Comparison of ENCODE assay signal across 2 cellular contexts in the genomic region with DNA sequence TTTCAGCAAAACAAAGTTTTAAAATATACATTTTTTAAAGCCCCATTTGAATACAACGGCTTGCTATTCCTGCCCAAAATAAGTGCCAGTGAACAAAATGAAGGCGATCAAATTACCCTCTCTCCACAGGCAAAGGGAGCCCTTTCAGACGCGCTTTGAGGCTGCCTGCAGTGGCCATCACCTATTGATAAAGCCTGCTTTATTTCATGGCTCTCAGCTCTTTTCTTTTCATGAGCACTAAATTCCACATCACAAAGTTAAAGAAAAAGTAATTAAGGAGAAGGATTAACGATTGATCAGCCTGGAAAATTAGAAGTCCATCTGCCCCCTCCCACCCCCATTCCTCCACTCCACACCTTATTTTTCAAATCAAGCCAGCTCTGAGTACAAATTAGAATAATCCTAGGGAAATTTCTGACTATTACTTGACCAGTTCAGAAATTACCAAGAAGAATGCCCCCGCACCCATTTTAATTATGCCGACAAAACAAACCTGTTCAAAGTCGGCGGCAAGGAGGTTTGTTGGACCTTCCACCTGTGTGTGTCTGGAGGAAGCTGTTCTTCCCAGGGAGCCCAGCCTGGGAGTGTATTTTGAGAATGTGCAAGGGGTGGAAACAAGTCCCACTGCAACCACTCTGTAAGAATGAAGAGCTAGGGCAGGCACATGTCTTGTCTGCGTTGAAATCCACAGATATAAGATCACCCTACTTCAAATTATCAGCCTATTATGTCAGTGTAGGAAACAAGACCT.
TF ChIP-seq lines count a peak whose summit lies in the region.

No MANE protein-coding gene starts in this region.

TF ChIP-seq in GM23338, 12 proteins besides CTCF, POLR2A, EP300 and RAD21 (continued from another document):
- TF ChIP-seq POLR2AphosphoS5 (IDR thresholded peaks at IDR 0.05; ENCODE audit: low read depth) (no peak), EZH2 (IDR thresholded peaks at IDR 0.05; ENCODE audit: low read depth, unreplicated experiment) (no peak), CREB1 (CRISPR knock-in tag; IDR thresholded peaks at IDR 0.05; ENCODE audit: low read depth) (no peak), STAT1 (IDR thresholded peaks at IDR 0.05; ENCODE audit: unreplicated experiment) (no peak)
- TF ChIP-seq, protein P1, sequence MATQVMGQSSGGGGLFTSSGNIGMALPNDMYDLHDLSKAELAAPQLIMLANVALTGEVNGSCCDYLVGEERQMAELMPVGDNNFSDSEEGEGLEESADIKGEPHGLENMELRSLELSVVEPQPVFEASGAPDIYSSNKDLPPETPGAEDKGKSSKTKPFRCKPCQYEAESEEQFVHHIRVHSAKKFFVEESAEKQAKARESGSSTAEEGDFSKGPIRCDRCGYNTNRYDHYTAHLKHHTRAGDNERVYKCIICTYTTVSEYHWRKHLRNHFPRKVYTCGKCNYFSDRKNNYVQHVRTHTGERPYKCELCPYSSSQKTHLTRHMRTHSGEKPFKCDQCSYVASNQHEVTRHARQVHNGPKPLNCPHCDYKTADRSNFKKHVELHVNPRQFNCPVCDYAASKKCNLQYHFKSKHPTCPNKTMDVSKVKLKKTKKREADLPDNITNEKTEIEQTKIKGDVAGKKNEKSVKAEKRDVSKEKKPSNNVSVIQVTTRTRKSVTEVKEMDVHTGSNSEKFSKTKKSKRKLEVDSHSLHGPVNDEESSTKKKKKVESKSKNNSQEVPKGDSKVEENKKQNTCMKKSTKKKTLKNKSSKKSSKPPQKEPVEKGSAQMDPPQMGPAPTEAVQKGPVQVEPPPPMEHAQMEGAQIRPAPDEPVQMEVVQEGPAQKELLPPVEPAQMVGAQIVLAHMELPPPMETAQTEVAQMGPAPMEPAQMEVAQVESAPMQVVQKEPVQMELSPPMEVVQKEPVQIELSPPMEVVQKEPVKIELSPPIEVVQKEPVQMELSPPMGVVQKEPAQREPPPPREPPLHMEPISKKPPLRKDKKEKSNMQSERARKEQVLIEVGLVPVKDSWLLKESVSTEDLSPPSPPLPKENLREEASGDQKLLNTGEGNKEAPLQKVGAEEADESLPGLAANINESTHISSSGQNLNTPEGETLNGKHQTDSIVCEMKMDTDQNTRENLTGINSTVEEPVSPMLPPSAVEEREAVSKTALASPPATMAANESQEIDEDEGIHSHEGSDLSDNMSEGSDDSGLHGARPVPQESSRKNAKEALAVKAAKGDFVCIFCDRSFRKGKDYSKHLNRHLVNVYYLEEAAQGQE (IDR thresholded peaks at IDR 0.05; ENCODE audit: unreplicated experiment), result no peak

TF ChIP-seq in WTC11, 78 proteins besides CTCF, POLR2A, EP300 and RAD21 (continued from another document):
- TF ChIP-seq, protein P2, sequence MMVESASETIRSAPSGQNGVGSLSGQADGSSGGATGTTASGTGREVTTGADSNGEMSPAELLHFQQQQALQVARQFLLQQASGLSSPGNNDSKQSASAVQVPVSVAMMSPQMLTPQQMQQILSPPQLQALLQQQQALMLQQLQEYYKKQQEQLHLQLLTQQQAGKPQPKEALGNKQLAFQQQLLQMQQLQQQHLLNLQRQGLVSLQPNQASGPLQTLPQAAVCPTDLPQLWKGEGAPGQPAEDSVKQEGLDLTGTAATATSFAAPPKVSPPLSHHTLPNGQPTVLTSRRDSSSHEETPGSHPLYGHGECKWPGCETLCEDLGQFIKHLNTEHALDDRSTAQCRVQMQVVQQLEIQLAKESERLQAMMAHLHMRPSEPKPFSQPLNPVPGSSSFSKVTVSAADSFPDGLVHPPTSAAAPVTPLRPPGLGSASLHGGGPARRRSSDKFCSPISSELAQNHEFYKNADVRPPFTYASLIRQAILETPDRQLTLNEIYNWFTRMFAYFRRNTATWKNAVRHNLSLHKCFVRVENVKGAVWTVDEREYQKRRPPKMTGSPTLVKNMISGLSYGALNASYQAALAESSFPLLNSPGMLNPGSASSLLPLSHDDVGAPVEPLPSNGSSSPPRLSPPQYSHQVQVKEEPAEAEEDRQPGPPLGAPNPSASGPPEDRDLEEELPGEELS (CRISPR knock-in tag; IDR thresholded peaks at IDR 0.05), result no peak
- no peak for TF ChIP-seq ZNF317 (CRISPR knock-in tag; IDR thresholded peaks at IDR 0.05; ENCODE audit: borderline replicate concordance, low read depth)
- no peak for TF ChIP-seq NR1H2 (CRISPR knock-in tag; IDR thresholded peaks at IDR 0.05)
